Comparison of ENCODE assay signal across 1 cellular context in the genomic region with DNA sequence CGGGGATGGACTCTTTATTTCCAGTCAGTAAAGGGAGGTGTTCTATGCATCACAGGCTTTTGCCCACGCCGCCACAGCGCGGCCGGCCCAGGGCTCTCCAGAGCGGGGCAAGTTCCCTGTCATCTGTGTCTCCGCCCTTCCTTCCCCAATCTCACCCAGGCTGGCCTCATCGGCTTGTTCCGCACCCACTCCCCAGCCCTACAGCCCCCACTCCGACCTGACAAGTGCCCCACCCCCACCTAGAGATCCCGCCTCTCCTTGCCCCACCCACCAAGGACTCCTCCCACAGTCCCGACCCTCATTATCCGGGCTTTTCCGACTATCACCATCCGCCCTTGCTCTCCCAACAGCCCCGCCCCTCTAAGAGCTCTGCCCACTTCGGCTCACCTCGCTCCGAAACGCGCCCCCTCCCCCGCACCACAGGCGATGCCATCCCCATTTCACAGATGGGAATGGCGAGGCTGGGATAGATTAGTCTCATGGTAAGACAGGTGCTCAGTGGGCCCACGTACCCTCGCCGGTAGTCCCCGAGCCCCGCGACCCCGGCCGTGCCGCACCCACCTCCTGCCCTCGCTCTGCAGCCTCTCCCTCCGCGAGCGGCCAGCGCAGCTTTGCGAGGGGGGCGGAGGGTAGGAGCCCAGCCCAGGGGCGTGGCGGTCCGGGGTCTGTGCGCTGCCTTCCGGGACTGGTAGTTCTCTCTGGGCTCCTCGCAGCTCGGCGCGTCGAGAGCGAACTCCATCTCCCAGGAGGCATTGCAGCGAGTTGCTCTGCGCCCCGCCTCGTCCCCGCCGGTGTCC.
TF ChIP-seq lines count a peak whose summit lies in the region.

A gene with protein sequence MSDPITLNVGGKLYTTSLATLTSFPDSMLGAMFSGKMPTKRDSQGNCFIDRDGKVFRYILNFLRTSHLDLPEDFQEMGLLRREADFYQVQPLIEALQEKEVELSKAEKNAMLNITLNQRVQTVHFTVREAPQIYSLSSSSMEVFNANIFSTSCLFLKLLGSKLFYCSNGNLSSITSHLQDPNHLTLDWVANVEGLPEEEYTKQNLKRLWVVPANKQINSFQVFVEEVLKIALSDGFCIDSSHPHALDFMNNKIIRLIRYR (minus strand): TSS at position 615 of the 797 bp plus-strand sequence. CDS start 14,072 bp downstream, outside the sequence.

TF ChIP-seq in K562, 482 proteins besides CTCF, POLR2A, EP300 and RAD21 (continued from another document and continues in another):
- TF ChIP-seq ZNF318 (IDR thresholded peaks at IDR 0.05; ENCODE audit: borderline replicate concordance in 1 of 2, low read depth in 1 of 2): no peak
- no peak for TF ChIP-seq TSHZ1 (CRISPR knock-in tag; IDR thresholded peaks at IDR 0.05)
- no peak for TF ChIP-seq ETS2 (tag; IDR thresholded peaks at IDR 0.05; ENCODE audit: borderline replicate concordance, poor library complexity, severe bottlenecking)
- TF ChIP-seq, protein P1, sequence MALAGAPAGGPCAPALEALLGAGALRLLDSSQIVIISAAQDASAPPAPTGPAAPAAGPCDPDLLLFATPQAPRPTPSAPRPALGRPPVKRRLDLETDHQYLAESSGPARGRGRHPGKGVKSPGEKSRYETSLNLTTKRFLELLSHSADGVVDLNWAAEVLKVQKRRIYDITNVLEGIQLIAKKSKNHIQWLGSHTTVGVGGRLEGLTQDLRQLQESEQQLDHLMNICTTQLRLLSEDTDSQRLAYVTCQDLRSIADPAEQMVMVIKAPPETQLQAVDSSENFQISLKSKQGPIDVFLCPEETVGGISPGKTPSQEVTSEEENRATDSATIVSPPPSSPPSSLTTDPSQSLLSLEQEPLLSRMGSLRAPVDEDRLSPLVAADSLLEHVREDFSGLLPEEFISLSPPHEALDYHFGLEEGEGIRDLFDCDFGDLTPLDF (CRISPR knock-in tag; IDR thresholded peaks at IDR 0.05): no peak
- TF ChIP-seq CHD1 (IDR thresholded peaks at IDR 0.05; ENCODE audit: low read length): no peak
- TF ChIP-seq TRIM24 (IDR thresholded peaks at IDR 0.05): peak in 1 of 2 experiments; percentile 72; a peak in 2 of 4 replicates
- no peak for TF ChIP-seq WHSC1 (IDR thresholded peaks at IDR 0.05; ENCODE audit: low read length)
- no peak for TF ChIP-seq RNF219 (CRISPR knock-in tag; IDR thresholded peaks at IDR 0.05)
- TF ChIP-seq, protein P2, sequence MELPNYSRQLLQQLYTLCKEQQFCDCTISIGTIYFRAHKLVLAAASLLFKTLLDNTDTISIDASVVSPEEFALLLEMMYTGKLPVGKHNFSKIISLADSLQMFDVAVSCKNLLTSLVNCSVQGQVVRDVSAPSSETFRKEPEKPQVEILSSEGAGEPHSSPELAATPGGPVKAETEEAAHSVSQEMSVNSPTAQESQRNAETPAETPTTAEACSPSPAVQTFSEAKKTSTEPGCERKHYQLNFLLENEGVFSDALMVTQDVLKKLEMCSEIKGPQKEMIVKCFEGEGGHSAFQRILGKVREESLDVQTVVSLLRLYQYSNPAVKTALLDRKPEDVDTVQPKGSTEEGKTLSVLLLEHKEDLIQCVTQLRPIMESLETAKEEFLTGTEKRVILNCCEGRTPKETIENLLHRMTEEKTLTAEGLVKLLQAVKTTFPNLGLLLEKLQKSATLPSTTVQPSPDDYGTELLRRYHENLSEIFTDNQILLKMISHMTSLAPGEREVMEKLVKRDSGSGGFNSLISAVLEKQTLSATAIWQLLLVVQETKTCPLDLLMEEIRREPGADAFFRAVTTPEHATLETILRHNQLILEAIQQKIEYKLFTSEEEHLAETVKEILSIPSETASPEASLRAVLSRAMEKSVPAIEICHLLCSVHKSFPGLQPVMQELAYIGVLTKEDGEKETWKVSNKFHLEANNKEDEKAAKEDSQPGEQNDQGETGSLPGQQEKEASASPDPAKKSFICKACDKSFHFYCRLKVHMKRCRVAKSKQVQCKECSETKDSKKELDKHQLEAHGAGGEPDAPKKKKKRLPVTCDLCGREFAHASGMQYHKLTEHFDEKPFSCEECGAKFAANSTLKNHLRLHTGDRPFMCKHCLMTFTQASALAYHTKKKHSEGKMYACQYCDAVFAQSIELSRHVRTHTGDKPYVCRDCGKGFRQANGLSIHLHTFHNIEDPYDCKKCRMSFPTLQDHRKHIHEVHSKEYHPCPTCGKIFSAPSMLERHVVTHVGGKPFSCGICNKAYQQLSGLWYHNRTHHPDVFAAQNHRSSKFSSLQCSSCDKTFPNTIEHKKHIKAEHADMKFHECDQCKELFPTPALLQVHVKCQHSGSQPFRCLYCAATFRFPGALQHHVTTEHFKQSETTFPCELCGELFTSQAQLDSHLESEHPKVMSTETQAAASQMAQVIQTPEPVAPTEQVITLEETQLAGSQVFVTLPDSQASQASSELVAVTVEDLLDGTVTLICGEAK (IDR thresholded peaks at IDR 0.05): no peak; the same call in none of the 2 replicates
- TF ChIP-seq, protein P2 (CRISPR knock-in tag; IDR thresholded peaks at IDR 0.05): no peak
- TF ChIP-seq MTA3 (IDR thresholded peaks at IDR 0.05; ENCODE audit: borderline replicate concordance): peak; percentile 67
- no peak for TF ChIP-seq ELF4 (CRISPR knock-in tag; IDR thresholded peaks at IDR 0.05)
